8 cellular contexts compared by ENCODE assay signal in the genomic region with DNA sequence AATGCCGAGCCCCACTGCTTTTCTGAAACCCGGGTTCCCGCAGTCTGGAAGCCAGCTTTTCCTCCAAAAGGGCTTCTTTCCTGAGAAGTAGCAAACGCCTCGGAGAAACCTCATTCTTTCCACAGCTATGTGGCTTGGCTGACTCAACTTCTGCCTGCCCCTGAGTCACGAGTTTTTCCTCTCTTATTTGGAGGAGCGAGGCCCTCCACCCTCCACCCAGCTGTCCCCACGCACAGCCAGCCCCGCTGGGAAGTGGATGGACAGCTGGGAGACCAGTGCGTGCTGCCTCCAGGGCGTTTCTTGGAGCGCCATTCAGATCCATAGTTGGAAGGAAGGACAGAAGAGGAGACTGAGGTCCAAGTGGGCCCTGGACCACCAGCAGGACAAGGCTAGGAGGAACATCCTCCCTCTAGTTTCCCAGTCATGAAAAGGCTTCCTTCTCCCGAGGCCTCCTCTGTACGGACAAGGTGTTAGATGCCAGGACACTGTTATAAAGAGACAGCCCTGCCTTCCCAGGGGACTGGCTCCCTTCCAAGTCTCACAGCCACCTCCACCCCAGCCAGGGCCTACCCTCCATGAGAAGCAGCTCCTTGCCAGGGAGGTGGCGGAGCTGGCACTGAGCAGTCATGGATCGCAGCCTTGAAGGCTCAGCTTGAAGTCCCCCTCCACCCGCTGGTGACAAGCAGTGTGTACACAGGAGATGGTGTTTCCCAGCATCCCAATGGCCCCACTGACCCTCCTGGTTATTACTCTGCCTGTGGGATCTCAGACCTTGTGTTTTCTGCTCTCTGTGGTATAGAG. TPM values are rescaled to one million over a fixed set of nuclear protein-coding genes. Genes with fewer than 3 reads are reported as not detected.
DNase-seq lines count a peak whose midpoint lies in the region; ATAC-seq, FAIRE-seq and TF ChIP-seq lines count a peak whose summit lies in the region.

No MANE protein-coding gene starts in this region.

- DNase-seq in AG08395 (ENCODE audit: low spot score) (peak; percentile 95), LNCaP clone FGC (ENCODE audit: low read depth) (peak; percentile 58), K562 (ENCODE audit: extremely low read depth in 1 of 4, low spot score in 3 of 4) (peak; percentile 34 to 69 (median 46)), lower leg skin (ENCODE audit: low spot score in 2 of 2) (peak; percentile 72 to 94), transverse colon (peak; percentile 52), immature natural killer cell (no peak), cortex of kidney (lab: John Stamatoyannopoulos, UW) (no peak)

- WGBS in K562 (ENCODE audit: insufficient coverage, low coverage, missing lambda C conversion rate), result 28% methylated on average over 17 of the region's 17 CpGs
- 12 to 30% methylated on average over 17 of the region's 17 CpGs for WGBS in lower leg skin, 2 donors
- WGBS in transverse colon (ENCODE audit: low coverage in 1 of 2), 2 donors, result 42% methylated on average over 16 of the region's 17 CpGs; no CpG with 5 or more reads in 1 of the 2 donors

- CTCF ChIA-PET in K562 (lab: Yijun Ruan, JAX; ENCODE audit: low intra/inter-chr PET ratio), result interaction anchor here (0.6 kb wide), 1 partner anchor 1878 kb away, joined by 5 read pairs; no protein-coding TSS in a partner anchor

- peak overlapping the region; percentile 42 for H3K4me2 ChIP-seq in K562 (ENCODE audit: insufficient read depth, low read length)

- in situ Hi-C loops in K562 (cut with MboI) (no loop called here), transverse colon (cut with MboI; ENCODE audit: low pct_ligation_motif_present in 1 of 4, low pct_unique_long_range_greater_than_20kb in 1 of 4, low sequenced_read_pairs in 3 of 4) (no loop called here)

- intact Hi-C loops in K562 (cut with micrococcal nuclease), result loop anchor here (5.0 kb wide), 1 partner anchor 36 kb away; no protein-coding TSS in a partner anchor
- intact Hi-C loops in lower leg skin (cut with DNase I; ENCODE audit: low total_unique reads), result no loop called here
- intact Hi-C loops in transverse colon (cut with DNase I; ENCODE audit: low total_unique reads), result no loop called here

- no TSS peak for BruUV-seq in K562 (replicated peaks; lab: Mats Ljungman, UMichigan)

- POLR2A ChIA-PET in K562 (lab: Yijun Ruan, JAX), result interaction anchor here (0.7 to 1.6 kb wide), 7 partner anchors 8 to 1648 kb away, joined by 3 read pairs; no protein-coding TSS in a partner anchor

- H3K27me3 Mint-ChIP-seq in immature natural killer cell (ENCODE audit: low read depth in 3 of 3), result peaks cover 2 to 13% (median 12%) of the 10 kb centered on the region in 3 donors

- peak overlapping the region; percentile 63; the same call in 2 of the 3 replicates for H3K27ac ChIP-seq in K562 (ENCODE audit: extremely low read depth, low read depth, low read length)
- peak overlapping the region; percentile 81 to 90 (median 84) for H3K27ac ChIP-seq in transverse colon

- H3K9me3 ChIP-seq in K562 (replicated peaks; ENCODE audit: control insufficient read depth, insufficient read depth, low read depth, low read length) (no peaks in the 10 kb centered on the region), transverse colon (no peaks in the 10 kb centered on the region)

- TF ChIP-seq RAD21 in K562 (CRISPR knock-in tag; conservative IDR thresholded peaks at IDR 0.05 in 1 of 2, IDR thresholded peaks at IDR 0.05 in 1 of 2), result no peak

- H3K9me3 Mint-ChIP-seq in immature natural killer cell, result no peaks in the 10 kb centered on the region

- no peak overlapping the region for H3K4me3 ChIP-seq in LNCaP clone FGC (ENCODE audit: low read depth, low read length)
- H3K4me3 ChIP-seq in K562, result no peak overlapping the region
- no peak overlapping the region for H3K4me3 ChIP-seq in lower leg skin (ENCODE audit: low read depth, poor library complexity, severe bottlenecking)
- H3K4me3 ChIP-seq in transverse colon, result no peak overlapping the region

- no peaks in the 10 kb centered on the region for H3K27me3 ChIP-seq in K562 (ENCODE audit: control insufficient read depth in 2 of 2, insufficient read depth in 2 of 2, low read length in 2 of 2)
- no peaks in the 10 kb centered on the region for H3K27me3 ChIP-seq in transverse colon

- no peak for FAIRE-seq in K562 (lab: Jason Lieb, UNC)

- TF ChIP-seq EP300 in K562 (IDR thresholded peaks at IDR 0.05; ENCODE audit: low read length) (no peak), transverse colon (IDR thresholded peaks at IDR 0.05; ENCODE audit: low read depth) (no peak)

- H2AFZ ChIP-seq in K562 (ENCODE audit: low read depth, low read length), result peak overlapping the region; percentile 48

- H3K36me3 ChIP-seq in K562 (ENCODE audit: control insufficient read depth, insufficient read depth, low read length), result peaks cover 4% of the 10 kb centered on the region; the same call in 1 of the 3 replicates
- H3K36me3 ChIP-seq in transverse colon, result no peaks in the 10 kb centered on the region

- no peaks in the 10 kb centered on the region; the same call in 1 of the 2 replicates for H4K20me1 ChIP-seq in K562 (replicated peaks; ENCODE audit: control insufficient read depth, insufficient read depth, low read length)

- TF ChIP-seq POLR2A in K562 (conservative IDR thresholded peaks at IDR 0.05) (no peak), lower leg skin (IDR thresholded peaks at IDR 0.05) (no peak), transverse colon (IDR thresholded peaks at IDR 0.05) (no peak)

- H3K27ac Mint-ChIP-seq in immature natural killer cell, result no peak overlapping the region

- H3K36me3 Mint-ChIP-seq in immature natural killer cell, result peaks cover 9 to 12% (median 9%) of the 10 kb centered on the region in 3 donors

- peak overlapping the region in 1 of 5 donors; percentile 9 for H3K4me3 Mint-ChIP-seq in immature natural killer cell

- H3K4me1 Mint-ChIP-seq in immature natural killer cell, result peaks cover 22% of the 10 kb centered on the region in 2 donors

- H3K79me2 ChIP-seq in K562 (ENCODE audit: control insufficient read depth, insufficient read depth, low read length), result peaks cover 24% of the 10 kb centered on the region

- H3K4me1 ChIP-seq in K562 (replicated peaks in 1 of 2; ENCODE audit: control insufficient read depth in 2 of 2, insufficient read depth in 2 of 2, low read length in 2 of 2), result peaks cover 54 to 57% of the 10 kb centered on the region in 2 experiments
- peaks cover 31 to 54% (median 39%) of the 10 kb centered on the region in 4 donors for H3K4me1 ChIP-seq in transverse colon

- H3K9me1 ChIP-seq in K562 (ENCODE audit: control insufficient read depth, insufficient read depth, low read length), result no peaks in the 10 kb centered on the region

- no peak for ATAC-seq in K562
- ATAC-seq in GM21360 (IDR thresholded peaks at IDR 0.05; ENCODE audit: unreplicated experiment), result no peak

- peak overlapping the region; percentile 53 to 79 for H3K9ac ChIP-seq in K562 (ENCODE audit: insufficient read depth in 1 of 2, low read depth in 2 of 2, low read length in 2 of 2)

- no peak for TF ChIP-seq CTCF in LNCaP clone FGC (IDR thresholded peaks at IDR 0.05; ENCODE audit: control insufficient read depth, extremely low read depth, insufficient read depth)
- TF ChIP-seq CTCF in K562 (IDR thresholded peaks at IDR 0.05 in 2 of 3, conservative IDR thresholded peaks at IDR 0.05 in 1 of 3; ENCODE audit: insufficient read depth in 2 of 3, low read depth in 1 of 3, low read length in 3 of 3), result no peak
- TF ChIP-seq CTCF in lower leg skin (IDR thresholded peaks at IDR 0.05), result no peak
- TF ChIP-seq CTCF in transverse colon (IDR thresholded peaks at IDR 0.05), result no peak

RNA-seq across cellular contexts. Expression of a gene that starts 2.5 kb away (rescaled TPM):
- 3.5 and 12.3 TPM in 2 replicates for total RNA-seq in K562 (2011; cell fraction: chromatin; rRNA removed; ENCODE audit: low replicate concordance)
- 17.3 and 17.5 TPM in 2 replicates for total RNA-seq in K562 (2011; cell fraction: nucleolus; rRNA removed)
- total RNA-seq in K562 (2011; cell fraction: nucleoplasm; rRNA removed), result 7.9 and 9.0 TPM in 2 replicates
- 13.4 and 18.5 TPM in 2 replicates for total RNA-seq in K562 (2014; rRNA removed)
- 1.2 TPM in 2 replicates for total RNA-seq in K562 (2014; rRNA removed; fragmentation: Illumina TruSeq; extraction: Trizol)
- 5.0 and 5.6 TPM in 2 replicates for total RNA-seq in K562 (2015; rRNA removed; fragmentation: Illumina TruSeq; extraction: Trizol)
- 12.7 and 15.1 TPM in 2 replicates for total RNA-seq in K562 (2021)
- polyA plus RNA-seq in K562 (2011; rRNA removed), result 2.9 and 5.2 TPM in 2 replicates
- 6.8 and 18.1 TPM in 2 replicates for polyA plus RNA-seq in K562 (2011; cell fraction: cytosol; rRNA removed)
- polyA plus RNA-seq in K562 (2011; cell fraction: nucleus; rRNA removed), result 5.6 and 9.4 TPM in 2 replicates
- polyA plus RNA-seq in K562 (2012), result 9.9 and 29.3 TPM in 2 replicates
- 2.3 and 4.6 TPM in 2 replicates for polyA plus RNA-seq in K562 (2014; fragmentation: Illumina TruSeq; extraction: Trizol)
- under 1 TPM in 1 of 2 experiments, not detected in 1; 0.07 TPM for polyA plus RNA-seq in K562 (2014; fragmentation: Nextera tagmentation; extraction: Ambion mirVana)
- 11.0 and 12.0 TPM in 2 replicates for polyA plus RNA-seq in K562 (2014; rRNA removed)
- polyA minus RNA-seq in K562 (2011; rRNA and poly(A)+ RNA removed), result 1.9 and 2.0 TPM in 2 replicates
- polyA minus RNA-seq in K562 (2011; cell fraction: cytosol; rRNA and poly(A)+ RNA removed), result 5.2 and 6.2 TPM in 2 replicates
- 6.5 and 7.6 TPM in 2 replicates for polyA minus RNA-seq in K562 (2011; cell fraction: nucleus; rRNA and poly(A)+ RNA removed)
- total RNA-seq in lower leg skin, result 10 to 100 TPM; 13.1 to 18.1 (median 17.2) TPM
- total RNA-seq in transverse colon, result 10 to 100 TPM in 3 of 4 donors, 1 to 10 TPM in 1; 8.6 to 38.8 (median 14.2) TPM
- polyA plus RNA-seq in immature natural killer cell, result 100 to 1,000 TPM; 107 to 244 (median 141) TPM

RNA-seq across cellular contexts. Expression of a gene that starts 52.3 kb away (rescaled TPM):
- 15.4 and 23.3 TPM in 2 replicates for total RNA-seq in K562 (2011; cell fraction: chromatin; rRNA removed; ENCODE audit: low replicate concordance)
- total RNA-seq in K562 (2011; cell fraction: nucleolus; rRNA removed), result 12.6 and 12.8 TPM in 2 replicates
- 14.1 and 15.2 TPM in 2 replicates for total RNA-seq in K562 (2011; cell fraction: nucleoplasm; rRNA removed)
- total RNA-seq in K562 (2014; rRNA removed) (10.2 and 13.1 TPM in 2 replicates), K562 (2014; rRNA removed; fragmentation: Illumina TruSeq; extraction: Trizol) (6.8 TPM in 2 replicates), K562 (2015; rRNA removed; fragmentation: Illumina TruSeq; extraction: Trizol) (10.1 and 11.3 TPM in 2 replicates), K562 (2021) (11.7 and 14.5 TPM in 2 replicates), lower leg skin (10 to 100 TPM; 20.6 to 32.3 (median 26.0) TPM), transverse colon (10 to 100 TPM; 13.9 to 33.3 (median 21.4) TPM)
- polyA plus RNA-seq in K562 (2011; rRNA removed) (10.3 and 12.9 TPM in 2 replicates), K562 (2014; fragmentation: Illumina TruSeq; extraction: Trizol) (9.8 and 11.4 TPM in 2 replicates), K562 (2014; fragmentation: Nextera tagmentation; extraction: Ambion mirVana) (1 to 10 TPM; 1.9 to 2.8 TPM), K562 (2014; rRNA removed) (13.1 and 16.5 TPM in 2 replicates), immature natural killer cell (10 to 100 TPM; 32.4 to 68.3 (median 60.3) TPM)
- polyA plus RNA-seq in K562 (2011; cell fraction: cytosol; rRNA removed), result 9.3 and 14.0 TPM in 2 replicates
- 11.9 and 16.5 TPM in 2 replicates for polyA plus RNA-seq in K562 (2011; cell fraction: nucleus; rRNA removed)
- 11.1 and 15.6 TPM in 2 replicates for polyA plus RNA-seq in K562 (2012)
- polyA minus RNA-seq in K562 (2011; rRNA and poly(A)+ RNA removed), result 3.7 and 4.0 TPM in 2 replicates
- polyA minus RNA-seq in K562 (2011; cell fraction: cytosol; rRNA and poly(A)+ RNA removed), result 2.9 and 4.1 TPM in 2 replicates
- 3.2 and 3.6 TPM in 2 replicates for polyA minus RNA-seq in K562 (2011; cell fraction: nucleus; rRNA and poly(A)+ RNA removed)

RNA-seq across cellular contexts. Expression of a gene that starts 56.7 kb away (rescaled TPM):
- total RNA-seq in K562 (2011; cell fraction: chromatin; rRNA removed; ENCODE audit: low replicate concordance), result 71.1 and 129 TPM in 2 replicates
- 77.1 and 97.6 TPM in 2 replicates for total RNA-seq in K562 (2011; cell fraction: nucleolus; rRNA removed)
- 95.7 and 96.5 TPM in 2 replicates for total RNA-seq in K562 (2011; cell fraction: nucleoplasm; rRNA removed)
- total RNA-seq in K562 (2014; rRNA removed) (95.5 and 113 TPM in 2 replicates), K562 (2014; rRNA removed; fragmentation: Illumina TruSeq; extraction: Trizol) (110 TPM in 2 replicates), K562 (2015; rRNA removed; fragmentation: Illumina TruSeq; extraction: Trizol) (108 and 113 TPM in 2 replicates), K562 (2021) (86.1 and 92.6 TPM in 2 replicates), lower leg skin (10 to 100 TPM; 33.6 to 53.4 (median 46.4) TPM), transverse colon (10 to 100 TPM in 3 of 4 donors, 1 to 10 TPM in 1; 6.4 to 59.7 (median 38.7) TPM)
- polyA plus RNA-seq in K562 (2011; rRNA removed) (86.1 and 99.0 TPM in 2 replicates), K562 (2014; fragmentation: Illumina TruSeq; extraction: Trizol) (98.2 and 111 TPM in 2 replicates), K562 (2014; fragmentation: Nextera tagmentation; extraction: Ambion mirVana) (10 to 100 TPM; 42.1 to 59.6 TPM), K562 (2014; rRNA removed) (99.3 and 128 TPM in 2 replicates), immature natural killer cell (100 to 1,000 TPM; 174 to 222 (median 184) TPM)
- polyA plus RNA-seq in K562 (2011; cell fraction: cytosol; rRNA removed), result 61.1 and 61.7 TPM in 2 replicates
- polyA plus RNA-seq in K562 (2011; cell fraction: nucleus; rRNA removed), result 106 and 126 TPM in 2 replicates
- 56.6 and 69.1 TPM in 2 replicates for polyA plus RNA-seq in K562 (2012)
- polyA minus RNA-seq in K562 (2011; rRNA and poly(A)+ RNA removed), result 86.3 and 90.5 TPM in 2 replicates
- polyA minus RNA-seq in K562 (2011; cell fraction: cytosol; rRNA and poly(A)+ RNA removed), result 26.8 and 34.8 TPM in 2 replicates
- 62.5 and 81.8 TPM in 2 replicates for polyA minus RNA-seq in K562 (2011; cell fraction: nucleus; rRNA and poly(A)+ RNA removed)

Comparison
In these comparisons a context has a peak if more than half of its experiments do, and no peak if none do; other contexts are left out.
1. DNase-seq: peak in AG08395 (single experiment), LNCaP clone FGC (single experiment), K562 (4 of 4), lower leg skin (2 of 2) and transverse colon (single experiment); none in immature natural killer cell (0 of 3) and cortex of kidney (single experiment).